Comparison of ENCODE assay signal across 24 cellular contexts in genomic region chr10:29124864-29125263, GRCh38.
"Had no signal": no experiment of that assay in that cellular context is flagged by ENCODE, and none has a peak within 500 bp of the region (broad histone marks: within the 10 kb centered on the region; RNA-seq: fewer than 3 reads in every experiment).

No MANE protein-coding gene starts in this region.

- H3K27me3 Mint-ChIP-seq: naive B cell had no signal

- ATAC-seq: heart right ventricle; natural killer cell; right cardiac atrium; sciatic nerve; stimulated activated effector memory CD8-positive, alpha-beta T cell treated with anti-CD3 and anti-CD28 coated beads, Interleukin-12 subunit alpha, Interleukin-12 subunit beta, amount 100 ng/mL, for 72 hours; stimulated activated naive CD8-positive, alpha-beta T cell treated with anti-CD3 and anti-CD28 coated beads, Interleukin-15, amount 100 ng/mL, for 72 hours had no signal

- H2AFZ ChIP-seq: hepatocyte, neural progenitor cell had no signal

- H3K4me3 ChIP-seq: heart right ventricle, hepatocyte, left ventricle myocardium inferior, lung, neural progenitor cell, prostate gland, skin epidermis, tibial nerve, upper lobe of left lung, vagina had no signal

- H3K36me3 ChIP-seq: heart right ventricle, left ventricle myocardium inferior, neural progenitor cell, neutrophil, prostate gland, tibial nerve, upper lobe of left lung, vagina had no signal

- H3K9me3 Mint-ChIP-seq: natural killer cell; stimulated activated effector memory CD8-positive, alpha-beta T cell treated with anti-CD3 and anti-CD28 coated beads, Interleukin-12 subunit alpha, Interleukin-12 subunit beta, amount 100 ng/mL, for 72 hours; stimulated activated naive CD8-positive, alpha-beta T cell treated with anti-CD3 and anti-CD28 coated beads, Interleukin-15, amount 100 ng/mL, for 72 hours had no signal

- H3K9me3 ChIP-seq: left ventricle myocardium inferior, neutrophil, prostate gland, upper lobe of left lung, vagina had no signal

- H3K79me2 ChIP-seq: hepatocyte had no signal

- H3K36me3 Mint-ChIP-seq: naive B cell; natural killer cell; neural progenitor cell; stimulated activated effector memory CD8-positive, alpha-beta T cell treated with anti-CD3 and anti-CD28 coated beads, Interleukin-12 subunit alpha, Interleukin-12 subunit beta, amount 100 ng/mL, for 72 hours had no signal

- H3K9ac ChIP-seq: neural progenitor cell had no signal

- H3K4me3 Mint-ChIP-seq: naive B cell; natural killer cell; nephron progenitor cell; neural progenitor cell; stimulated activated effector memory CD8-positive, alpha-beta T cell treated with anti-CD3 and anti-CD28 coated beads, Interleukin-12 subunit alpha, Interleukin-12 subunit beta, amount 100 ng/mL, for 72 hours; stimulated activated naive CD8-positive, alpha-beta T cell treated with anti-CD3 and anti-CD28 coated beads, Interleukin-15, amount 100 ng/mL, for 72 hours had no signal

- H3K27me3 ChIP-seq: hepatocyte, neural progenitor cell, tibial nerve, upper lobe of left lung, vagina had no signal

- H3K4me2 ChIP-seq: hepatocyte, neural progenitor cell had no signal

- DNase-seq: heart right ventricle; islet precursor cell; left ventricle myocardium inferior; naive B cell; natural killer cell; nephron progenitor cell; occipital lobe; retina; right cardiac atrium; stimulated activated CD4-positive, alpha-beta T cell treated with anti-CD3 and anti-CD28 coated beads, Interleukin-4, amount 100 ng/mL, for 24 hours; stimulated activated naive CD4-positive, alpha-beta T cell treated with Interleukin-2 at 50 U/mL for 16 hours; stimulated activated naive CD8-positive, alpha-beta T cell treated with anti-CD3 and anti-CD28 coated beads, Interleukin-15, amount 100 ng/mL, for 72 hours; substantia nigra; upper lobe of left lung had no signal

- H3K27ac Mint-ChIP-seq: naive B cell; natural killer cell; nephron progenitor cell; neural progenitor cell; stimulated activated naive CD8-positive, alpha-beta T cell treated with anti-CD3 and anti-CD28 coated beads, Interleukin-15, amount 100 ng/mL, for 72 hours had no signal

- H3K27ac ChIP-seq: heart right ventricle, hepatocyte, left ventricle myocardium inferior, neural progenitor cell, neutrophil, prostate gland, skin epidermis, tibial nerve, upper lobe of left lung, vagina had no signal

- H3K4me1 ChIP-seq: heart right ventricle, left ventricle myocardium inferior, prostate gland, tibial nerve, upper lobe of left lung, vagina had no signal

- H3K4me1 Mint-ChIP-seq: naive B cell; natural killer cell; stimulated activated effector memory CD8-positive, alpha-beta T cell treated with anti-CD3 and anti-CD28 coated beads, Interleukin-12 subunit alpha, Interleukin-12 subunit beta, amount 100 ng/mL, for 72 hours; stimulated activated naive CD8-positive, alpha-beta T cell treated with anti-CD3 and anti-CD28 coated beads, Interleukin-15, amount 100 ng/mL, for 72 hours had no signal
